ENCODE assay signal across 23 cellular contexts in genomic region chrX:72271091-72271490, GRCh38. TPM values are rescaled to one million over a fixed set of nuclear protein-coding genes. Genes with fewer than 3 reads are reported as not detected.
A peak's percentile ranks its signal among the peaks of the same experiment; 100 is the strongest.
DNase-seq lines count a peak whose midpoint lies in the region; ATAC-seq and TF ChIP-seq lines count a peak whose summit lies in the region.
"Had no signal": no experiment of that assay in that cellular context is flagged by ENCODE, and none has a peak within 500 bp of the region (broad histone marks: within the 10 kb centered on the region; RNA-seq: fewer than 3 reads in every experiment).

No MANE protein-coding gene starts in this region.

- H3K4me1 Mint-ChIP-seq in activated T-cell treated with anti-CD3 and anti-CD28 coated beads, Interleukin-2, amount 50 U/mL, for 72 hours (ENCODE audit: low read depth), result peaks cover 67% of the 10 kb centered on the region
- peaks cover 53% of the 10 kb centered on the region for H3K4me1 Mint-ChIP-seq in activated naive CD8-positive, alpha-beta T cell treated with anti-CD3 and anti-CD28 coated beads, Interleukin-2, amount 50 U/mL, for 24 hours

- intact Hi-C loops in body of pancreas (cut with DNase I), result no loop called here

- H3K4me1 ChIP-seq in osteoblast (ENCODE audit: insufficient read depth, low read length) (peaks cover 73% of the 10 kb centered on the region), body of pancreas (peaks cover 17% of the 10 kb centered on the region)

- WGBS in body of pancreas, 2 donors, result 41 to 43% methylated on average over 1 to 2 of the region's 2 CpGs

- peak overlapping the region; percentile 13; the same call in 1 of the 2 replicates for H3K4me3 ChIP-seq in HFF-Myc (replicated peaks; ENCODE audit: low read depth, low read length)
- H3K4me3 ChIP-seq in osteoblast (ENCODE audit: insufficient read depth, low read length), result no peak overlapping the region
- H3K4me3 ChIP-seq in body of pancreas, result no peak overlapping the region
- H3K4me3 ChIP-seq: vagina had no signal

- H3K27ac ChIP-seq in osteoblast (ENCODE audit: low read depth, low read length) (no peak overlapping the region), body of pancreas (no peak overlapping the region)
- H3K27ac ChIP-seq: neutrophil, vagina had no signal

- no peak for ATAC-seq in activated T-cell treated with anti-CD3 and anti-CD28 coated beads, Interleukin-2, amount 50 U/mL, for 72 hours (replicated peaks in 1 of 2)
- ATAC-seq in activated naive CD8-positive, alpha-beta T cell treated with anti-CD3 and anti-CD28 coated beads, Interleukin-2, amount 50 U/mL, for 24 hours, result peak; percentile 3
- no peak for ATAC-seq in body of pancreas
- ATAC-seq: left ventricle myocardium superior, T-helper 17 cell had no signal

- no peak for DNase-seq in activated T-cell treated with anti-CD3 and anti-CD28 coated beads, Interleukin-2, amount 50 U/mL, for 72 hours
- DNase-seq in activated T-cell treated with anti-CD3 and anti-CD28 coated beads for 4 hours (no peak), HFF-Myc (ENCODE audit: extremely low read depth, low read depth) (no peak), osteoblast (ENCODE audit: insufficient read length, low spot score, missing footprints) (peak; percentile 69), GM19240 (ENCODE audit: insufficient read length, low spot score) (no peak), amniotic stem cell (lab: John Stamatoyannopoulos, UW) (no peak), body of pancreas (no peak)
- DNase-seq in activated naive CD8-positive, alpha-beta T cell treated with anti-CD3 and anti-CD28 coated beads, Interleukin-2, amount 50 U/mL, for 24 hours, result no peak
- DNase-seq: aorta; CD4-positive, CD25-positive, alpha-beta regulatory T cell; head of caudate nucleus; left ventricle myocardium superior; NCI-H1092 treated with DMSO at 0.1 percent for 48 hours; NCI-H2081 treated with DMSO at 0.1 percent for 48 hours; NCI-H510A treated with DMSO at 0.1 percent for 48 hours; SIG-M5; stimulated activated CD4-positive, alpha-beta T cell treated with anti-CD3 and anti-CD28 coated beads, Interleukin-12 subunit alpha, Interleukin-12 subunit beta, amount 100 ng/mL, for 4 hours; substantia nigra; T-helper 17 cell had no signal

- H3K36me3 Mint-ChIP-seq in activated T-cell treated with anti-CD3 and anti-CD28 coated beads, Interleukin-2, amount 50 U/mL, for 72 hours (ENCODE audit: insufficient read depth in 2 of 2), result peaks cover 29 to 61% of the 10 kb centered on the region in 2 donors
- peaks cover 71% of the 10 kb centered on the region for H3K36me3 Mint-ChIP-seq in activated naive CD8-positive, alpha-beta T cell treated with anti-CD3 and anti-CD28 coated beads, Interleukin-2, amount 50 U/mL, for 24 hours (ENCODE audit: low read depth)

- TF ChIP-seq POLR2A in body of pancreas (IDR thresholded peaks at IDR 0.05), result no peak

- H3K27me3 ChIP-seq in osteoblast (ENCODE audit: insufficient read depth, low read length) (no peaks in the 10 kb centered on the region), body of pancreas (no peaks in the 10 kb centered on the region)
- H3K27me3 ChIP-seq: neutrophil, vagina had no signal

- peaks cover 68% of the 10 kb centered on the region for H4K20me1 ChIP-seq in osteoblast (ENCODE audit: insufficient read depth, low read length)

- H3K27me3 Mint-ChIP-seq in activated T-cell treated with anti-CD3 and anti-CD28 coated beads, Interleukin-2, amount 50 U/mL, for 72 hours (ENCODE audit: low read depth), result no peaks in the 10 kb centered on the region
- H3K27me3 Mint-ChIP-seq in activated naive CD8-positive, alpha-beta T cell treated with anti-CD3 and anti-CD28 coated beads, Interleukin-2, amount 50 U/mL, for 24 hours, result no peaks in the 10 kb centered on the region
- H3K27me3 Mint-ChIP-seq: CD4-positive, CD25-positive, alpha-beta regulatory T cell; T-helper 17 cell had no signal

- no peak for TF ChIP-seq CTCF in HFF-Myc (IDR thresholded peaks at IDR 0.05; ENCODE audit: low read depth, low read length, missing control alignments)
- TF ChIP-seq CTCF in osteoblast (IDR thresholded peaks at IDR 0.05; ENCODE audit: extremely low read depth, low read depth, low read length), result no peak
- TF ChIP-seq CTCF in body of pancreas (IDR thresholded peaks at IDR 0.05), result no peak

- peak overlapping the region; percentile 82 for H3K27ac Mint-ChIP-seq in activated T-cell treated with anti-CD3 and anti-CD28 coated beads, Interleukin-2, amount 50 U/mL, for 72 hours
- H3K27ac Mint-ChIP-seq in activated naive CD8-positive, alpha-beta T cell treated with anti-CD3 and anti-CD28 coated beads, Interleukin-2, amount 50 U/mL, for 24 hours, result peak overlapping the region; percentile 90
- H3K27ac Mint-ChIP-seq: T-helper 17 cell had no signal

- H3K4me3 Mint-ChIP-seq in activated T-cell treated with anti-CD3 and anti-CD28 coated beads, Interleukin-2, amount 50 U/mL, for 72 hours, result peak overlapping the region in 1 of 2 donors; percentile 1
- peak overlapping the region; percentile 88 for H3K4me3 Mint-ChIP-seq in activated naive CD8-positive, alpha-beta T cell treated with anti-CD3 and anti-CD28 coated beads, Interleukin-2, amount 50 U/mL, for 24 hours

- H3K9me3 ChIP-seq in osteoblast (ENCODE audit: low read depth, low read length) (no peaks in the 10 kb centered on the region), body of pancreas (no peaks in the 10 kb centered on the region)
- H3K9me3 ChIP-seq: neutrophil, vagina had no signal

- H3K79me2 ChIP-seq in osteoblast (ENCODE audit: insufficient read depth, low read length), result peaks cover 25% of the 10 kb centered on the region

- no peak overlapping the region for H3K4me2 ChIP-seq in osteoblast (ENCODE audit: insufficient read depth, low read length)

- no peak overlapping the region for H2AFZ ChIP-seq in osteoblast (ENCODE audit: low read length)

- peaks cover 88% of the 10 kb centered on the region for H3K36me3 ChIP-seq in osteoblast (ENCODE audit: insufficient read depth, low read length)
- peaks cover 0 to 10% of the 10 kb centered on the region in 2 donors for H3K36me3 ChIP-seq in body of pancreas (replicated peaks in 1 of 2; ENCODE audit: insufficient read depth in 1 of 2, low read depth in 2 of 2)

- no peaks in the 10 kb centered on the region for H3K9me3 Mint-ChIP-seq in activated T-cell treated with anti-CD3 and anti-CD28 coated beads, Interleukin-2, amount 50 U/mL, for 72 hours
- no peaks in the 10 kb centered on the region for H3K9me3 Mint-ChIP-seq in activated naive CD8-positive, alpha-beta T cell treated with anti-CD3 and anti-CD28 coated beads, Interleukin-2, amount 50 U/mL, for 24 hours
- H3K9me3 Mint-ChIP-seq: CD4-positive, CD25-positive, alpha-beta regulatory T cell had no signal

RNA-seq across cellular contexts. Expression of gene RPS4X, which starts 6.0 kb away (rescaled TPM):
- total RNA-seq in activated T-cell treated with anti-CD3 and anti-CD28 coated beads, Interleukin-2, amount 50 U/mL, for 72 hours, result 1,000 to 10,000 TPM; 1,394 to 2,332 TPM
- total RNA-seq in osteoblast (487 and 926 TPM in 2 replicates), body of pancreas (100 to 1,000 TPM; 477 to 833 TPM)

RNA-seq across cellular contexts. Expression of gene ERCC6L, which starts 32.3 kb away (rescaled TPM):
- 1 to 10 TPM; 5.4 to 6.5 TPM for total RNA-seq in activated T-cell treated with anti-CD3 and anti-CD28 coated beads, Interleukin-2, amount 50 U/mL, for 72 hours
- total RNA-seq in osteoblast (0.59 and 0.72 TPM in 2 replicates), body of pancreas (not detected)

RNA-seq across cellular contexts. Expression of gene CITED1, which starts 34.6 kb away (rescaled TPM):
- total RNA-seq in activated T-cell treated with anti-CD3 and anti-CD28 coated beads, Interleukin-2, amount 50 U/mL, for 72 hours, result under 1 TPM in 1 of 2 donors, not detected in 1; 0.38 TPM
- total RNA-seq in osteoblast, result not detected in 2 replicates
- total RNA-seq in body of pancreas, result not detected
- total RNA-seq: aorta, left ventricle myocardium superior, mucosa of gallbladder, renal cortical epithelial cell had no signal
